In genomic region chr3:9390265-9390888, GRCh38 we compare ENCODE assay signal across 23 cellular contexts. TPM values are rescaled to one million over a fixed set of nuclear protein-coding genes. Genes with fewer than 3 reads are reported as not detected.
DNase-seq lines count a peak whose midpoint lies in the region; ATAC-seq, FAIRE-seq and TF ChIP-seq lines count a peak whose summit lies in the region.
"Had no signal": no experiment of that assay in that cellular context is flagged by ENCODE, and none has a peak within 500 bp of the region (broad histone marks: within the 10 kb centered on the region; RNA-seq: fewer than 3 reads in every experiment).

No MANE protein-coding gene starts in this region.

- no peak overlapping the region for H3K4me3 ChIP-seq in GM12878
- H3K4me3 ChIP-seq: MG63, ovary, tibial nerve had no signal

- no peak overlapping the region for H3K4me2 ChIP-seq in GM12878 (ENCODE audit: control insufficient read depth, insufficient read depth)

- TF ChIP-seq CTCF in GM12878 (IDR thresholded peaks at IDR 0.05 in 2 of 3, conservative IDR thresholded peaks at IDR 0.05 in 1 of 3; ENCODE audit: control insufficient read depth in 2 of 3, extremely low read depth in 1 of 3, insufficient read depth in 1 of 3, low read depth in 3 of 3, low read length in 3 of 3) = no peak
- no peak for TF ChIP-seq CTCF in neural crest cell (conservative IDR thresholded peaks at IDR 0.05)

- no peak overlapping the region for H3K4me3 Mint-ChIP-seq in activated T-cell treated with anti-CD3 and anti-CD28 coated beads, Interleukin-2, amount 50 U/mL, for 24 hours
- H3K4me3 Mint-ChIP-seq in activated T-cell treated with anti-CD3 and anti-CD28 coated beads, Interleukin-2, amount 50 U/mL, for 4 hours = no peak overlapping the region
- peak overlapping the region; percentile 31 for H3K4me3 Mint-ChIP-seq in neural crest cell
- H3K4me3 Mint-ChIP-seq: activated T-helper 17 cell treated with anti-CD3 and anti-CD28 coated beads, Interleukin-2, amount 50 U/mL, for 72 hours; dendritic cell treated with granulocyte-macrophage colony-stimulating factor and Interleukin-4, amounts not matched to agents 40 ng/mL and 50 ng/mL, for 4 days had no signal

- H3K79me2 ChIP-seq in GM12878 (ENCODE audit: control insufficient read depth, insufficient read depth, low read length) = peaks cover 63% of the 10 kb centered on the region

- H3K27ac Mint-ChIP-seq in activated T-cell treated with anti-CD3 and anti-CD28 coated beads, Interleukin-2, amount 50 U/mL, for 24 hours = peak overlapping the region; percentile 82
- H3K27ac Mint-ChIP-seq in neural crest cell (ENCODE audit: unreplicated experiment) = no peak overlapping the region
- H3K27ac Mint-ChIP-seq: dendritic cell treated with granulocyte-macrophage colony-stimulating factor and Interleukin-4, amounts not matched to agents 40 ng/mL and 50 ng/mL, for 4 days had no signal

- BruUV-seq in GM12878 (replicated peaks; lab: Mats Ljungman, UMichigan) = no TSS peak

- CTCF ChIA-PET in GM12878 (lab: Yijun Ruan, JAX) = interaction anchor here (0.6 kb wide), 1 partner anchor 75 kb away, joined by 3 read pairs; no protein-coding TSS in a partner anchor

- ATAC-seq in activated T-cell treated with anti-CD3 and anti-CD28 coated beads, Interleukin-2, amount 50 U/mL, for 4 hours = no peak
- ATAC-seq in GM12878 (no peak), GM21367 (IDR thresholded peaks at IDR 0.05; ENCODE audit: unreplicated experiment) (no peak)
- ATAC-seq in activated CD4-positive, CD25-positive, alpha-beta regulatory T cell treated with anti-CD3 and anti-CD28 coated beads, Interleukin-2, amount 50 U/mL, for 24 hours = no peak
- ATAC-seq: activated T-helper 17 cell treated with anti-CD3 and anti-CD28 coated beads, Interleukin-2, amount 50 U/mL, for 72 hours; stimulated activated naive CD8-positive, alpha-beta T cell treated with anti-CD3 and anti-CD28 coated beads, Interleukin-15, Interleukin-2, amounts not matched to agents 100 U/mL and 50 U/mL, for 24 hours had no signal

- no peak for DNase-seq in activated T-cell treated with anti-CD3 and anti-CD28 coated beads, Interleukin-2, amount 50 U/mL, for 24 hours
- no peak for DNase-seq in activated T-cell treated with anti-CD3 and anti-CD28 coated beads, Interleukin-2, amount 50 U/mL, for 4 hours
- DNase-seq in GM12891 (ENCODE audit: insufficient read length, low spot score) (no peak), GM12878 (ENCODE audit: low read depth, low spot score) (no peak), neural crest cell (ENCODE audit: low read depth, low spot score) (no peak), NCI-H345 treated with DMSO at 0.1 percent for 48 hours (lab: John Stamatoyannopoulos, UW; ENCODE audit: unreplicated experiment) (no peak)
- DNase-seq: activated CD4-positive, CD25-positive, alpha-beta regulatory T cell treated with anti-CD3 and anti-CD28 coated beads, Interleukin-2, amount 50 U/mL, for 72 hours; EL; head of caudate nucleus; mammary epithelial cell; MG63; NCI-H2171; NCI-H526; ovary; stimulated activated CD4-positive, alpha-beta T cell treated with anti-CD3 and anti-CD28 coated beads, Interleukin-4, amount 100 ng/mL, for 24 hours; stimulated activated naive CD8-positive, alpha-beta T cell treated with anti-CD3 and anti-CD28 coated beads, Interleukin-15, Interleukin-2, amounts not matched to agents 100 U/mL and 50 U/mL, for 24 hours had no signal

- no peaks in the 10 kb centered on the region for H3K27me3 Mint-ChIP-seq in activated T-cell treated with anti-CD3 and anti-CD28 coated beads, Interleukin-2, amount 50 U/mL, for 24 hours
- no peaks in the 10 kb centered on the region for H3K27me3 Mint-ChIP-seq in activated T-cell treated with anti-CD3 and anti-CD28 coated beads, Interleukin-2, amount 50 U/mL, for 4 hours (ENCODE audit: low read depth)
- H3K27me3 Mint-ChIP-seq in neural crest cell (ENCODE audit: low read depth) = no peaks in the 10 kb centered on the region
- H3K27me3 Mint-ChIP-seq: activated T-helper 17 cell treated with anti-CD3 and anti-CD28 coated beads, Interleukin-2, amount 50 U/mL, for 72 hours; dendritic cell treated with granulocyte-macrophage colony-stimulating factor and Interleukin-4, amounts not matched to agents 40 ng/mL and 50 ng/mL, for 4 days had no signal

- H3K27me3 ChIP-seq in GM12878 (replicated peaks in 1 of 2; ENCODE audit: control insufficient read depth in 2 of 2, insufficient read depth in 2 of 2, low read length in 1 of 2) = no peaks in the 10 kb centered on the region
- H3K27me3 ChIP-seq: MG63, ovary, tibial nerve had no signal

- H4K20me1 ChIP-seq in GM12878 (ENCODE audit: control insufficient read depth, insufficient read depth) = peaks cover 3% of the 10 kb centered on the region

- 88% methylated on average over 5 of the region's 5 CpGs for WGBS in GM12878 (ENCODE audit: insufficient coverage, insufficient replicate concordance, low lambda C conversion rate, missing lambda C conversion rate)

- FAIRE-seq in GM12891 (lab: Jason Lieb, UNC) (no peak), GM12878 (lab: Jason Lieb, UNC) (no peak)
- FAIRE-seq: bronchial epithelial cell, D721Med had no signal

- no peaks in the 10 kb centered on the region for H3K9me3 Mint-ChIP-seq in activated T-cell treated with anti-CD3 and anti-CD28 coated beads, Interleukin-2, amount 50 U/mL, for 24 hours
- no peaks in the 10 kb centered on the region for H3K9me3 Mint-ChIP-seq in activated T-cell treated with anti-CD3 and anti-CD28 coated beads, Interleukin-2, amount 50 U/mL, for 4 hours
- no peaks in the 10 kb centered on the region for H3K9me3 Mint-ChIP-seq in neural crest cell
- H3K9me3 Mint-ChIP-seq: activated T-helper 17 cell treated with anti-CD3 and anti-CD28 coated beads, Interleukin-2, amount 50 U/mL, for 72 hours; dendritic cell treated with granulocyte-macrophage colony-stimulating factor and Interleukin-4, amounts not matched to agents 40 ng/mL and 50 ng/mL, for 4 days had no signal

- peaks cover 8% of the 10 kb centered on the region; the same call in 1 of the 2 replicates for H3K4me1 ChIP-seq in GM12878 (ENCODE audit: control insufficient read depth, insufficient read depth, low read length)

- TF ChIP-seq RAD21 in GM12878 (IDR thresholded peaks at IDR 0.05; ENCODE audit: insufficient read depth, low read depth, low read length) = no peak

- no peak overlapping the region for H2AFZ ChIP-seq in GM12878 (ENCODE audit: control insufficient read depth, low read depth, low read length)

- intact Hi-C loops in GM12878 (cut with micrococcal nuclease; ENCODE audit: unreplicated experiment) = no loop called here

- TF ChIP-seq POLR2A in GM12891 (IDR thresholded peaks at IDR 0.05; ENCODE audit: low read depth, low read length) = no peak; the same call in 1 of the 2 replicates
- no peak for TF ChIP-seq POLR2A in GM12878 (IDR thresholded peaks at IDR 0.05; ENCODE audit: low read depth, low read length)

- no peak overlapping the region for H3K27ac ChIP-seq in GM12878 (ENCODE audit: control insufficient read depth, insufficient read depth)
- H3K27ac ChIP-seq: ovary, tibial nerve had no signal

- SMC1A ChIA-PET in GM12878 (lab: Charles Lee; ENCODE audit: uncharacterized antibody, unreplicated experiment) = no interaction called here

- H3K36me3 ChIP-seq in GM12878 (ENCODE audit: control insufficient read depth in 2 of 2, insufficient read depth in 2 of 2, low read length in 1 of 2) = peaks cover 4 to 62% of the 10 kb centered on the region in 2 experiments
- H3K36me3 ChIP-seq: ovary had no signal

- POLR2A ChIA-PET in GM12878 (lab: Charles Lee) = no interaction called here

- no peaks in the 10 kb centered on the region for H3K9me3 ChIP-seq in GM12878 (replicated peaks; ENCODE audit: control insufficient read depth, insufficient read depth, low read length)
- H3K9me3 ChIP-seq: MG63, ovary, tibial nerve had no signal

- no peak overlapping the region for H3K9ac ChIP-seq in GM12878 (ENCODE audit: control insufficient read depth, insufficient read depth, low read length)

- RAD21 ChIA-PET in GM12878 (lab: Charles Lee; ENCODE audit: unreplicated experiment) = no interaction called here

- peaks cover 98% of the 10 kb centered on the region for H3K36me3 Mint-ChIP-seq in activated T-cell treated with anti-CD3 and anti-CD28 coated beads, Interleukin-2, amount 50 U/mL, for 24 hours (ENCODE audit: low read depth)
- peaks cover 65% of the 10 kb centered on the region for H3K36me3 Mint-ChIP-seq in activated T-cell treated with anti-CD3 and anti-CD28 coated beads, Interleukin-2, amount 50 U/mL, for 4 hours (ENCODE audit: insufficient read depth)
- H3K36me3 Mint-ChIP-seq in neural crest cell (ENCODE audit: low read depth) = peaks cover 20% of the 10 kb centered on the region

- no peak for TF ChIP-seq EP300 in GM12878 (IDR thresholded peaks at IDR 0.05; ENCODE audit: borderline replicate concordance in 1 of 2, control insufficient read depth in 1 of 2, low read depth in 2 of 2, low read length in 2 of 2)

- peaks cover 73% of the 10 kb centered on the region for H3K4me1 Mint-ChIP-seq in activated T-cell treated with anti-CD3 and anti-CD28 coated beads, Interleukin-2, amount 50 U/mL, for 24 hours (ENCODE audit: low read depth)
- peaks cover 65% of the 10 kb centered on the region for H3K4me1 Mint-ChIP-seq in activated T-cell treated with anti-CD3 and anti-CD28 coated beads, Interleukin-2, amount 50 U/mL, for 4 hours (ENCODE audit: low read depth)
- H3K4me1 Mint-ChIP-seq in neural crest cell = peaks cover 26% of the 10 kb centered on the region

- in situ Hi-C loops in GM12878 (cut with MboI) = no loop called here

RNA-seq across cellular contexts. Expression of gene SETD5, which starts 7.0 kb away (rescaled TPM):
- 10 to 100 TPM; 67.3 to 78.1 (median 71.8) TPM for total RNA-seq in activated T-cell treated with anti-CD3 and anti-CD28 coated beads, Interleukin-2, amount 50 U/mL, for 4 hours
- polyA plus RNA-seq in GM12891 (2012; ENCODE audit: low read depth, missing spikeins) = 36.4 TPM
- 719 and 759 TPM in 2 replicates for total RNA-seq in GM12878 (2013; cell fraction: nucleolus; rRNA removed)
- total RNA-seq in GM12878 (2014; rRNA removed) = 44.7 and 53.3 TPM in 2 replicates
- 60.8 and 61.2 TPM in 2 replicates for total RNA-seq in GM12878 (2014; rRNA removed; fragmentation: Illumina TruSeq; extraction: Trizol)
- total RNA-seq in GM12878 (2021) = 90.1 and 93.5 TPM in 2 replicates
- polyA plus RNA-seq in GM12878 (2011; ENCODE audit: low read depth) = 104 TPM
- polyA plus RNA-seq in GM12878 (2011; rRNA removed) = 73.3 and 94.0 TPM in 2 replicates
- polyA plus RNA-seq in GM12878 (2011; cell fraction: cytosol; rRNA removed) = 60.0 and 80.8 TPM in 2 replicates
- polyA plus RNA-seq in GM12878 (2011; cell fraction: nucleus; rRNA removed) = 252 and 350 TPM in 2 replicates
- 66.6 and 69.7 TPM in 2 replicates for polyA plus RNA-seq in GM12878 (2012)
- polyA plus RNA-seq in GM12878 (2014; fragmentation: Illumina TruSeq; extraction: Trizol) = 87.6 and 94.3 TPM in 2 replicates
- polyA plus RNA-seq in GM12878 (2014; fragmentation: Nextera tagmentation; extraction: Ambion mirVana) = 10 to 100 TPM in 1 of 2 experiments, 1 to 10 TPM in 1; 8.2 to 23.0 TPM
- 55.5 and 57.5 TPM in 2 replicates for polyA plus RNA-seq in GM12878 (2014; rRNA removed)
- 10 to 100 TPM; 46.9 to 50.7 TPM for polyA plus RNA-seq in GM12878 (2016; fragmentation: Nextera tagmentation; extraction: Ambion mirVana)
- 134 and 215 TPM in 2 replicates for polyA minus RNA-seq in GM12878 (2011; rRNA and poly(A)+ RNA removed)
- polyA minus RNA-seq in GM12878 (2011; cell fraction: cytosol; rRNA and poly(A)+ RNA removed) = 55.5 and 67.3 TPM in 2 replicates
- 205 and 262 TPM in 2 replicates for polyA minus RNA-seq in GM12878 (2011; cell fraction: nucleus; rRNA and poly(A)+ RNA removed)
- 198 and 206 TPM in 2 replicates for total RNA-seq in neural crest cell

RNA-seq across cellular contexts. Expression of gene THUMPD3, which starts 27.5 kb away (rescaled TPM):
- total RNA-seq in activated T-cell treated with anti-CD3 and anti-CD28 coated beads, Interleukin-2, amount 50 U/mL, for 4 hours = 10 to 100 TPM; 69.0 to 77.4 (median 73.1) TPM
- 37.6 TPM for polyA plus RNA-seq in GM12891 (2012; ENCODE audit: low read depth, missing spikeins)
- 43.7 and 50.7 TPM in 2 replicates for total RNA-seq in GM12878 (2013; cell fraction: nucleolus; rRNA removed)
- total RNA-seq in GM12878 (2014; rRNA removed) (28.7 and 42.3 TPM in 2 replicates), GM12878 (2014; rRNA removed; fragmentation: Illumina TruSeq; extraction: Trizol) (46.7 and 47.4 TPM in 2 replicates), GM12878 (2021) (39.3 and 46.1 TPM in 2 replicates), neural crest cell (56.9 and 61.0 TPM in 2 replicates)
- polyA plus RNA-seq in GM12878 (2011; ENCODE audit: low read depth) = 38.5 TPM
- polyA plus RNA-seq in GM12878 (2011; rRNA removed) (44.5 and 57.5 TPM in 2 replicates), GM12878 (2014; fragmentation: Illumina TruSeq; extraction: Trizol) (43.8 and 54.9 TPM in 2 replicates), GM12878 (2014; fragmentation: Nextera tagmentation; extraction: Ambion mirVana) (10 to 100 TPM; 29.2 to 32.1 TPM), GM12878 (2014; rRNA removed) (25.4 and 31.7 TPM in 2 replicates), GM12878 (2016; fragmentation: Nextera tagmentation; extraction: Ambion mirVana) (10 to 100 TPM; 39.8 to 44.2 TPM)
- polyA plus RNA-seq in GM12878 (2011; cell fraction: cytosol; rRNA removed) = 25.4 and 33.5 TPM in 2 replicates
- 18.2 and 19.4 TPM in 2 replicates for polyA plus RNA-seq in GM12878 (2011; cell fraction: nucleus; rRNA removed)
- polyA plus RNA-seq in GM12878 (2012) = 32.8 and 44.6 TPM in 2 replicates
- 68.4 and 126 TPM in 2 replicates for polyA minus RNA-seq in GM12878 (2011; rRNA and poly(A)+ RNA removed)
- polyA minus RNA-seq in GM12878 (2011; cell fraction: cytosol; rRNA and poly(A)+ RNA removed) = 21.2 and 24.5 TPM in 2 replicates
- 16.2 and 30.7 TPM in 2 replicates for polyA minus RNA-seq in GM12878 (2011; cell fraction: nucleus; rRNA and poly(A)+ RNA removed)
